Comparison of ENCODE assay signal across 12 cellular contexts in genomic region chr6:111993342-111993741, GRCh38.
A peak's percentile ranks its signal among the peaks of the same experiment; 100 is the strongest.
DNase-seq lines count a peak whose midpoint lies in the region; ATAC-seq lines count a peak whose summit lies in the region.
"Had no signal": no experiment of that assay in that cellular context is flagged by ENCODE, and none has a peak within 500 bp of the region (broad histone marks: within the 10 kb centered on the region; RNA-seq: fewer than 3 reads in every experiment).

No MANE protein-coding gene starts in this region.

- peaks cover 77% of the 10 kb centered on the region for H3K4me1 ChIP-seq in CD4-positive, alpha-beta memory T cell (ENCODE audit: insufficient read depth, low read length)
- H3K4me1 ChIP-seq: Caco-2 had no signal

- CTCF ChIA-PET in CD4-positive, alpha-beta memory T cell (lab: Charles Lee; ENCODE audit: partially characterized antibody), result interaction anchor here (0.6 to 3.9 kb wide), 16 partner anchors 14 to 1114 kb away, joined by 3 to 29 read pairs (median 6); partner anchors contain the start of gene FYN

- peaks cover 67 to 86% (median 77%) of the 10 kb centered on the region in 4 donors for H3K4me1 Mint-ChIP-seq in CD4-positive, alpha-beta memory T cell
- H3K4me1 Mint-ChIP-seq in activated naive CD8-positive, alpha-beta T cell (ENCODE audit: low read depth), result peaks cover 86% of the 10 kb centered on the region

- H3K27me3 ChIP-seq in CD4-positive, alpha-beta memory T cell (ENCODE audit: insufficient read depth, low read length), result no peaks in the 10 kb centered on the region

- peak; percentile 13 for ATAC-seq in GM21717 (IDR thresholded peaks at IDR 0.05; ENCODE audit: unreplicated experiment)
- no peak for ATAC-seq in left ventricle myocardium superior
- ATAC-seq in GM18870 (IDR thresholded peaks at IDR 0.05; ENCODE audit: unreplicated experiment), result no peak
- ATAC-seq: left cardiac atrium, Panc1, sciatic nerve had no signal

- H3K4me3 Mint-ChIP-seq in CD4-positive, alpha-beta memory T cell, result peak overlapping the region in 6 of 8 donors; percentile 49 to 77 (median 70)
- peak overlapping the region; percentile 64 for H3K4me3 Mint-ChIP-seq in activated naive CD8-positive, alpha-beta T cell

- no peaks in the 10 kb centered on the region for H3K9me3 ChIP-seq in CD4-positive, alpha-beta memory T cell (ENCODE audit: control insufficient read depth in 1 of 2, low read length in 2 of 2)
- H3K9me3 ChIP-seq: Caco-2 had no signal

- peak overlapping the region; percentile 50 for H3K27ac ChIP-seq in CD4-positive, alpha-beta memory T cell (ENCODE audit: low read depth, low read length)

- intact Hi-C loops in CD4-positive, alpha-beta memory T cell (cut with micrococcal nuclease), result loop anchor here (1.0 to 2.0 kb wide), 3 partner anchors 21 to 283 kb away; partner anchors contain the start of gene FYN
- intact Hi-C loops in left ventricle myocardium superior (cut with micrococcal nuclease), result loop anchor here (10.0 kb wide), 1 partner anchor 119 kb away; the partner anchor contains the start of gene FYN

- no peaks in the 10 kb centered on the region for H3K36me3 ChIP-seq in CD4-positive, alpha-beta memory T cell (ENCODE audit: insufficient read depth, low read length)

- no peak for DNase-seq in CD4-positive, alpha-beta memory T cell
- peak; percentile 82 for DNase-seq in NCI-H2171 treated with DMSO at 0.1 percent for 48 hours (lab: John Stamatoyannopoulos, UW)
- DNase-seq in activated effector memory CD4-positive, alpha-beta T cell treated with Interleukin-2 at 50 U/mL for 16 hours, result no peak
- DNase-seq in left ventricle myocardium superior, result no peak
- no peak for DNase-seq in 8988T
- DNase-seq: Caco-2, left cardiac atrium had no signal

- H3K4me3 ChIP-seq in CD4-positive, alpha-beta memory T cell (ENCODE audit: low read length in 2 of 2), result no peak overlapping the region

- no peaks in the 10 kb centered on the region for H3K36me3 Mint-ChIP-seq in CD4-positive, alpha-beta memory T cell
- H3K36me3 Mint-ChIP-seq in activated naive CD8-positive, alpha-beta T cell, result no peaks in the 10 kb centered on the region

- no peaks in the 10 kb centered on the region for H3K9me3 Mint-ChIP-seq in CD4-positive, alpha-beta memory T cell
- H3K9me3 Mint-ChIP-seq in activated naive CD8-positive, alpha-beta T cell (ENCODE audit: low read depth), result no peaks in the 10 kb centered on the region

- H3K27me3 Mint-ChIP-seq in CD4-positive, alpha-beta memory T cell, result no peaks in the 10 kb centered on the region
- H3K27me3 Mint-ChIP-seq in activated naive CD8-positive, alpha-beta T cell, result no peaks in the 10 kb centered on the region

- POLR2A ChIA-PET in CD4-positive, alpha-beta memory T cell (lab: Charles Lee; ENCODE audit: partially characterized antibody), result interaction anchor here (0.8 to 6.2 kb wide), 22 partner anchors 13 to 284 kb away, joined by 3 to 62 read pairs (median 4); partner anchors contain the start of gene FYN

- peak overlapping the region; percentile 83 to 95 (median 89) for H3K27ac Mint-ChIP-seq in CD4-positive, alpha-beta memory T cell
- peak overlapping the region; percentile 94 for H3K27ac Mint-ChIP-seq in activated naive CD8-positive, alpha-beta T cell
